1 cellular context compared by ENCODE assay signal in the genomic region with DNA sequence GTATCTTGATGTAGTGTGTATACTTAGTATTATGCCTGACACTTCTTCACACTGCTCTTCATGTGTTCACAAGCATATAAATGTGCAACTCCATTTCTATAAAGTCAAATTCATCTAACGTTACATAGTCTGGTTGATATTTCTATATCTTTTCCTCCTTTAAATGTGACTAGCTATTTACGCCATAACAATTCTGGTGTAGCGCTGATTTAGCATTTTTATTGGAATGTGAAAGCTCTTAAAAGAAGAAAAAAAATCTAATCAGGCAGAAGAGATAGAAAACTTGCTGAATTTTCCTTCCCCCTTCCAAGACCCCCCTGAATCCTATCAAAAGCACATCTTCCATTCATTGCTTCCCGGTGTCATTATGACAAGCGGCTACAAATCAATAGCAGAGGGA.
TF ChIP-seq lines count a peak whose summit lies in the region.

No MANE protein-coding gene starts in this region.

TF ChIP-seq in HepG2, 621 proteins besides CTCF, POLR2A, EP300 and RAD21 (continued from another document):
- TF ChIP-seq, protein P1, sequence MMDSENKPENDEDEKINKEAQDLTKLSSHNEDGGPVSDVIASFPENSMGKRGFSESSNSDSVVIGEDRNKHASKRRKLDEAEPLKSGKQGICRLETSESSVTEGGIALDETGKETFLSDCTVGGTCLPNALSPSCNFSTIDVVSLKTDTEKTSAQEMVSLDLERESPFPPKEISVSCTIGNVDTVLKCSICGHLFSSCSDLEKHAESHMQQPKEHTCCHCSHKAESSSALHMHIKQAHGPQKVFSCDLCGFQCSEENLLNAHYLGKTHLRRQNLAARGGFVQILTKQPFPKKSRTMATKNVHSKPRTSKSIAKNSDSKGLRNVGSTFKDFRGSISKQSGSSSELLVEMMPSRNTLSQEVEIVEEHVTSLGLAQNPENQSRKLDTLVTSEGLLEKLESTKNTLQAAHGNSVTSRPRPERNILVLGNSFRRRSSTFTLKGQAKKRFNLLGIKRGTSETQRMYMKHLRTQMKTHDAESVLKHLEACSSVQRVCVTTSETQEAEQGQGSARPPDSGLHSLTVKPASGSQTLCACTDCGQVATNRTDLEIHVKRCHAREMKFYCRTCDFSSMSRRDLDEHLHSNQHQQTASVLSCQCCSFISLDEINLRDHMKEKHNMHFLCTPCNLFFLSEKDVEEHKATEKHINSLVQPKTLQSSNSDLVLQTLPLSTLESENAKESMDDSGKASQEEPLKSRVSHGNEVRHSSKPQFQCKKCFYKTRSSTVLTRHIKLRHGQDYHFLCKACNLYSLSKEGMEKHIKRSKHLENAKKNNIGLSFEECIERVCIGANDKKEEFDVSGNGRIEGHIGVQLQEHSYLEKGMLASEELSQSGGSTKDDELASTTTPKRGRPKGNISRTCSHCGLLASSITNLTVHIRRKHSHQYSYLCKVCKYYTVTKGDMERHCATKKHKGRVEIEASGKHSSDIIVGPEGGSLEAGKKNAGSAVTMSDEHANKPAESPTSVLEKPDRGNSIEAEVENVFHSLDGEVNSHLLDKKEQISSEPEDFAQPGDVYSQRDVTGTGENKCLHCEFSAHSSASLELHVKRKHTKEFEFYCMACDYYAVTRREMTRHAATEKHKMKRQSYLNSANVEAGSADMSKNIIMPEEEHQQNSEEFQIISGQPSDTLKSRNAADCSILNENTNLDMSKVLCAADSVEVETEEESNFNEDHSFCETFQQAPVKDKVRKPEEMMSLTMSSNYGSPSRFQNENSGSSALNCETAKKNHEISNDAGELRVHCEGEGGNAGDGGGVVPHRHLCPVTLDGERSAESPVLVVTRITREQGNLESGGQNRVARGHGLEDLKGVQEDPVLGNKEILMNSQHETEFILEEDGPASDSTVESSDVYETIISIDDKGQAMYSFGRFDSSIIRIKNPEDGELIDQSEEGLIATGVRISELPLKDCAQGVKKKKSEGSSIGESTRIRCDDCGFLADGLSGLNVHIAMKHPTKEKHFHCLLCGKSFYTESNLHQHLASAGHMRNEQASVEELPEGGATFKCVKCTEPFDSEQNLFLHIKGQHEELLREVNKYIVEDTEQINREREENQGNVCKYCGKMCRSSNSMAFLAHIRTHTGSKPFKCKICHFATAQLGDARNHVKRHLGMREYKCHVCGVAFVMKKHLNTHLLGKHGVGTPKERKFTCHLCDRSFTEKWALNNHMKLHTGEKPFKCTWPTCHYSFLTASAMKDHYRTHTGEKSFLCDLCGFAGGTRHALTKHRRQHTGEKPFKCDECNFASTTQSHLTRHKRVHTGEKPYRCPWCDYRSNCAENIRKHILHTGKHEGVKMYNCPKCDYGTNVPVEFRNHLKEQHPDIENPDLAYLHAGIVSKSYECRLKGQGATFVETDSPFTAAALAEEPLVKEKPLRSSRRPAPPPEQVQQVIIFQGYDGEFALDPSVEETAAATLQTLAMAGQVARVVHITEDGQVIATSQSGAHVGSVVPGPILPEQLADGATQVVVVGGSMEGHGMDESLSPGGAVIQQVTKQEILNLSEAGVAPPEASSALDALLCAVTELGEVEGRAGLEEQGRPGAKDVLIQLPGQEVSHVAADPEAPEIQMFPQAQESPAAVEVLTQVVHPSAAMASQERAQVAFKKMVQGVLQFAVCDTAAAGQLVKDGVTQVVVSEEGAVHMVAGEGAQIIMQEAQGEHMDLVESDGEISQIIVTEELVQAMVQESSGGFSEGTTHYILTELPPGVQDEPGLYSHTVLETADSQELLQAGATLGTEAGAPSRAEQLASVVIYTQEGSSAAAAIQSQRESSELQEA (CRISPR knock-in tag; IDR thresholded peaks at IDR 0.05; ENCODE audit: not compliant biosample characterization) = no peak
- TF ChIP-seq ZNF431 (CRISPR knock-in tag; IDR thresholded peaks at IDR 0.05; ENCODE audit: borderline replicate concordance, low read depth) = no peak
- TF ChIP-seq MAFK (conservative IDR thresholded peaks at IDR 0.05 in 1 of 2, IDR thresholded peaks at IDR 0.05 in 1 of 2; ENCODE audit: low read length in 2 of 2) = peak; percentile 83 to 84
- TF ChIP-seq ZNF3 (CRISPR knock-in tag; IDR thresholded peaks at IDR 0.05) = no peak
- TF ChIP-seq MAFF (IDR thresholded peaks at IDR 0.05; ENCODE audit: low read depth, low read length) = peak; percentile 78
- no peak for TF ChIP-seq KLF15 (CRISPR knock-in tag; IDR thresholded peaks at IDR 0.05; ENCODE audit: borderline replicate concordance)
